23 cellular contexts compared by ENCODE assay signal in the genomic region with DNA sequence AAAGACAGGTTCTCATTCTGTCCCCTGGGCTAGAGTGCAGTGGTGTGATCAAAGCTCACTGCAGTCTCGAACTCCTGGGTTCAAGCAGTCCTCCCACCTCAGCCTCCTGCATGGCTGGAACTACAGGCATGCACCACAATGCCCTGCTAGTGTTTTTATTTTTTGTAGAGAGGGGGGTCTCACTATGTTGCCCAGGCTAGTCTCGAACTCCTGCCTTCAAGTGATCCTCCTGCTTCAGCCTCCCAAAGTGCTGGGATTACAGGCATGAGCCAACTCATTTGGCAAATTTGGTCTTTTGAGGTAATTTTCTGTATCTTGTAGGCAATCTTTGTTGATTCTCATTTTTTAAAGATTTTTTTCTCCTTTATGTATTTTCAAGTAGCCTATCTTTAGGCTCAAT.
"Had no signal": no experiment of that assay in that cellular context is flagged by ENCODE, and none has a peak within 500 bp of the region (broad histone marks: within the 10 kb centered on the region; RNA-seq: fewer than 3 reads in every experiment).

No MANE protein-coding gene starts in this region.

- H2AFZ ChIP-seq: hepatocyte had no signal

- H3K4me2 ChIP-seq: hepatocyte had no signal

- FAIRE-seq: colon, endothelial cell of umbilical vein, frontal cortex, islet of Langerhans, keratinocyte had no signal

- H3K4me3 ChIP-seq: coronary artery, dorsolateral prefrontal cortex, esophagus muscularis mucosa, gastroesophageal sphincter, heart left ventricle, hepatocyte, left lung, lower lobe of right lung, mucosa of descending colon had no signal

- H3K36me3 ChIP-seq: esophagus muscularis mucosa, gastroesophageal sphincter, heart left ventricle, left lung, lower lobe of right lung had no signal

- DNase-seq: dermis blood vessel endothelial cell; dorsolateral prefrontal cortex; effector CD4-positive, alpha-beta T cell; effector memory CD4-positive, alpha-beta T cell; foreskin keratinocyte; heart left ventricle; hypothalamus; left cardiac atrium; left lung; left ventricle myocardium superior; lower lobe of right lung; mesenchymal stem cell; mucosa of descending colon; naive B cell had no signal

- H3K79me2 ChIP-seq: hepatocyte had no signal

- H3K27me3 ChIP-seq: dorsolateral prefrontal cortex, esophagus muscularis mucosa, foreskin keratinocyte, gastroesophageal sphincter, heart left ventricle, hepatocyte, left lung had no signal

- H3K27ac ChIP-seq: coronary artery, dorsolateral prefrontal cortex, esophagus muscularis mucosa, foreskin keratinocyte, gastroesophageal sphincter, heart left ventricle, hepatocyte, left lung, lower lobe of right lung had no signal

- H3K4me1 ChIP-seq: esophagus muscularis mucosa, foreskin keratinocyte, gastroesophageal sphincter, heart left ventricle, left lung, lower lobe of right lung had no signal
